In the genomic region with DNA sequence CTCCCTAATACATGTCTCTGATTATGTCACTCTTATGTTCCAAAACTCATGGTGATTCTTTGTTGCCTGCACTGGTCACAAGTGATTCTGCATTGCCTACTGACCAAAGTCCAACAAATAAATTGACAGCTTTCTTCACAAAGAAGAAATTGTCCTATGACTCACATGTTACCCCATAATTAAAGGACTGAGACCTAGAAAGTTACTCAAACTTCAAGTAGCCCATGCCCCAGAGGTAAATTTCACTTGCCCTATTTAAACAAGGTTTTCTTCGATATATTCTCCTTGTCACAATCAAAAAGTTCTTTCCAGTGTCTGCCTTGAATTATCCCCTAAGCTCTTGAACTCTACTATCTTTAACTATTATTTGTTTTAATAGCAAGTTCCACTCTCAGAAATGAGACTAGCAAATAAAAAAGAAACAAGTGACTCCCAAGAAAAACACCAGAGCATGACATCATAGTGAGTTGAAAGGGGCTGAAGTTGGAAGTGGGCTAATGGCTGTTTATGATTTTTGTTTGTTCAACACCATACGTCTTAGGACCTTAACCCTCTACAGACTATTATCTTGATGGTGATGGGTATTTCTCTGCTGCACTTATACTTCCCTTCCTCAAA, we compare ENCODE assay signal across 12 cellular contexts.
DNase-seq lines count a peak whose midpoint lies in the region; ATAC-seq and TF ChIP-seq lines count a peak whose summit lies in the region.
"Had no signal": no experiment of that assay in that cellular context is flagged by ENCODE, and none has a peak within 500 bp of the region (broad histone marks: within the 10 kb centered on the region; RNA-seq: fewer than 3 reads in every experiment).

No MANE protein-coding gene starts in this region.

- no peaks in the 10 kb centered on the region for H3K9me3 ChIP-seq in esophagus squamous epithelium
- H3K9me3 ChIP-seq in mesenchymal stem cell (ENCODE audit: control insufficient read depth, low read length) = no peaks in the 10 kb centered on the region
- no peaks in the 10 kb centered on the region for H3K9me3 ChIP-seq in tibial nerve
- H3K9me3 ChIP-seq: MG63, neutrophil had no signal

- H3K18ac ChIP-seq in mesenchymal stem cell (ENCODE audit: low read depth in 1 of 2, low read length in 2 of 2) = no peak overlapping the region

- 67 to 83% methylated on average over 2 of the region's 2 CpGs for whole genome bisulfite sequencing in esophagus squamous epithelium, 2 donors
- WGBS in mesenchymal stem cell = 100% methylated on average over 1 of the region's 2 CpGs
- WGBS in tibial nerve, 2 donors = 22 to 28% methylated on average over 2 of the region's 2 CpGs

- no peak overlapping the region for H3K4me3 ChIP-seq in esophagus squamous epithelium
- no peak overlapping the region for H3K4me3 ChIP-seq in mesenchymal stem cell (ENCODE audit: insufficient read depth in 1 of 2, low read depth in 1 of 2, low read length in 2 of 2)
- no peak overlapping the region for H3K4me3 ChIP-seq in tibial nerve
- H3K4me3 ChIP-seq: MG63 had no signal

- no peaks in the 10 kb centered on the region for H3K36me3 ChIP-seq in esophagus squamous epithelium
- H3K36me3 ChIP-seq in mesenchymal stem cell (ENCODE audit: control insufficient read depth in 1 of 2, insufficient read depth in 2 of 2, low read depth in 1 of 2, low read length in 2 of 2) = no peaks in the 10 kb centered on the region
- H3K36me3 ChIP-seq in tibial nerve = no peaks in the 10 kb centered on the region
- H3K36me3 ChIP-seq: MG63, neutrophil had no signal

- no peak for ATAC-seq in HG02588 (IDR thresholded peaks at IDR 0.05; ENCODE audit: unreplicated experiment)

- no peak overlapping the region for H2AK5ac ChIP-seq in mesenchymal stem cell (ENCODE audit: low read length, severe bottlenecking)

- H3K14ac ChIP-seq in mesenchymal stem cell (ENCODE audit: low read length in 2 of 2) = no peak overlapping the region

- TF ChIP-seq POLR2A in esophagus squamous epithelium (IDR thresholded peaks at IDR 0.05) (no peak), tibial nerve (IDR thresholded peaks at IDR 0.05) (no peak)

- peaks cover 0 to 45% (median 30%) of the 10 kb centered on the region in 3 donors for H3K4me1 ChIP-seq in esophagus squamous epithelium
- peaks cover 3% of the 10 kb centered on the region for H3K4me1 ChIP-seq in mesenchymal stem cell (ENCODE audit: control insufficient read depth, insufficient read depth, low read depth, low read length)
- peaks cover 0 to 93% (median 31%) of the 10 kb centered on the region in 4 donors for H3K4me1 ChIP-seq in tibial nerve

- peak; percentile 1 to 39 for TF ChIP-seq EP300 in tibial nerve (IDR thresholded peaks at IDR 0.05)

- H2BK15ac ChIP-seq in mesenchymal stem cell (ENCODE audit: low read depth, poor library complexity, severe bottlenecking) = no peak overlapping the region

- H3K9ac ChIP-seq in mesenchymal stem cell (ENCODE audit: low read length) = peak overlapping the region; percentile 25

- H3K4ac ChIP-seq in mesenchymal stem cell (ENCODE audit: low read depth in 1 of 2, low read length in 2 of 2) = no peak overlapping the region

- H2AFZ ChIP-seq in mesenchymal stem cell (ENCODE audit: low read depth, low read length) = no peak overlapping the region

- no peak overlapping the region for H3K23ac ChIP-seq in mesenchymal stem cell (ENCODE audit: low read length in 2 of 2)

- H3K27me3 ChIP-seq in esophagus squamous epithelium (no peaks in the 10 kb centered on the region), mesenchymal stem cell (ENCODE audit: control insufficient read depth in 1 of 2, insufficient read depth in 1 of 2, low read length in 2 of 2) (no peaks in the 10 kb centered on the region), tibial nerve (no peaks in the 10 kb centered on the region)
- H3K27me3 ChIP-seq: MG63, neutrophil had no signal

- DNase-seq in NOMO-1 treated with DMSO at 0.1 percent for 48 hours (lab: John Stamatoyannopoulos, UW; ENCODE audit: unreplicated experiment) (peak; percentile 52), esophagus squamous epithelium (lab: John Stamatoyannopoulos, UW) (no peak), mesenchymal stem cell (no peak), tibial nerve (ENCODE audit: low spot score in 2 of 2) (no peak), putamen (ENCODE audit: low spot score) (no peak), AG08395 (ENCODE audit: low spot score) (no peak)
- DNase-seq: activated CD4-positive, alpha-beta T cell treated with anti-CD3 and anti-CD28 coated beads, Interleukin-2, amount 10 ng/mL, durations not matched to agents 24 days and 14 days; activated T-cell treated with anti-CD3 and anti-CD28 coated beads, Interleukin-2, amount 50 U/mL, for 24 hours; CD4-positive, alpha-beta memory T cell had no signal

- H3K79me1 ChIP-seq in mesenchymal stem cell (replicated peaks; ENCODE audit: low read length, poor library complexity, severe bottlenecking) = no peaks in the 10 kb centered on the region

- peak overlapping the region in 3 of 4 donors; percentile 18 to 52 (median 22) for H3K27ac ChIP-seq in esophagus squamous epithelium
- H3K27ac ChIP-seq in mesenchymal stem cell (ENCODE audit: low read length, poor library complexity, severe bottlenecking) = no peak overlapping the region
- H3K27ac ChIP-seq in tibial nerve = peak overlapping the region; percentile 66 to 93 (median 81)
- H3K27ac ChIP-seq: neutrophil had no signal

- no peak overlapping the region for H2BK12ac ChIP-seq in mesenchymal stem cell (ENCODE audit: low read length in 2 of 2)

- no peak overlapping the region for H4K91ac ChIP-seq in mesenchymal stem cell (ENCODE audit: low read length)

- H3K4me2 ChIP-seq in mesenchymal stem cell (ENCODE audit: low read length, poor library complexity, severe bottlenecking) = no peak overlapping the region

- no peak overlapping the region for H2BK120ac ChIP-seq in mesenchymal stem cell (ENCODE audit: low read depth, low read length)

- H4K8ac ChIP-seq in mesenchymal stem cell (ENCODE audit: low read length) = no peak overlapping the region

- no peak for TF ChIP-seq CTCF in esophagus squamous epithelium (IDR thresholded peaks at IDR 0.05)
- TF ChIP-seq CTCF in tibial nerve (IDR thresholded peaks at IDR 0.05) = no peak

- H2BK5ac ChIP-seq in mesenchymal stem cell (ENCODE audit: low read depth, low read length, poor library complexity, severe bottlenecking) = no peak overlapping the region

- intact Hi-C loops in esophagus squamous epithelium (cut with DNase I) = loop anchor here (5.0 kb wide), 1 partner anchor 297 kb away; no protein-coding TSS in a partner anchor
